8 cellular contexts compared by ENCODE assay signal in the genomic region with DNA sequence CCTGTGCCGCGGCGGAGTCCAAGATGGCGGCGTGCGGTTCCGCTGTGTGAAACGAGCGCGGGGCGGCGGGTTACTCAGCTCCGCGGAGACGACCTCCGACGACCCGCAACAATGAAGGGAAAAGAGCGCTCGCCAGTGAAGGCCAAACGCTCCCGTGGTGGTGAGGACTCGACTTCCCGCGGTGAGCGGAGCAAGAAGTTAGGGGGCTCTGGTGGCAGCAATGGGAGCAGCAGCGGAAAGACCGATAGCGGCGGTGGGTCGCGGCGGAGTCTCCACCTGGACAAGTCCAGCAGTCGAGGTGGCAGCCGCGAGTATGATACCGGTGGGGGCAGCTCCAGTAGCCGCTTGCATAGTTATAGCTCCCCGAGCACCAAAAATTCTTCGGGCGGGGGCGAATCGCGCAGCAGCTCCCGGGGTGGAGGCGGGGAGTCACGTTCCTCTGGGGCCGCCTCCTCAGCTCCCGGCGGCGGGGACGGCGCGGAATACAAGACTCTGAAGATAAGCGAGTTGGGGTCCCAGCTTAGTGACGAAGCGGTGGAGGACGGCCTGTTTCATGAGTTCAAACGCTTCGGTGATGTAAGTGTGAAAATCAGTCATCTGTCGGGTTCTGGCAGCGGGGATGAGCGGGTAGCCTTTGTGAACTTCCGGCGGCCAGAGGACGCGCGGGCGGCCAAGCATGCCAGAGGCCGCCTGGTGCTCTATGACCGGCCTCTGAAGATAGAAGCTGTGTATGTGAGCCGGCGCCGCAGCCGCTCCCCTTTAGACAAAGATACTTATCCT. TPM values are rescaled to one million over a fixed set of nuclear protein-coding genes. Genes with fewer than 3 reads are reported as not detected.
DNase-seq lines count a peak whose midpoint lies in the region; ATAC-seq lines count a peak whose summit lies in the region.

No MANE protein-coding gene starts in this region.

- H3K4me2 ChIP-seq in BLaER1: peak overlapping the region; percentile 95
- H3K4me2 ChIP-seq in trophoblast cell (ENCODE audit: low read length): peak overlapping the region; percentile 88

- H3K18ac ChIP-seq in trophoblast cell (ENCODE audit: low read length): peak overlapping the region; percentile 94

- ATAC-seq in GM19455 (IDR thresholded peaks at IDR 0.05; ENCODE audit: unreplicated experiment): peak; percentile 0
- peak; percentile 1 for ATAC-seq in aorta (ENCODE audit: low FRiP score)

- H3K23ac ChIP-seq in trophoblast cell (ENCODE audit: low read length): no peak overlapping the region

- peak overlapping the region; percentile 91 for H2AFZ ChIP-seq in trophoblast cell (ENCODE audit: insufficient read depth, low read length, poor library complexity)

- H3K4me3 ChIP-seq in BLaER1: peak overlapping the region; percentile 79
- peak overlapping the region; percentile 91 for H3K4me3 ChIP-seq in trophoblast cell (ENCODE audit: low read depth, low read length)
- H3K4me3 ChIP-seq in aorta (ENCODE audit: low read length in 2 of 2): peak overlapping the region; percentile 78 to 95

- peak overlapping the region; percentile 92 for H2BK120ac ChIP-seq in trophoblast cell (ENCODE audit: insufficient read depth, low read length, poor library complexity)

- peaks cover 61% of the 10 kb centered on the region for H3K4me1 ChIP-seq in BLaER1
- H3K4me1 ChIP-seq in trophoblast cell (ENCODE audit: control insufficient read depth in 1 of 2, insufficient read depth in 2 of 2, low read length in 2 of 2): peaks cover 23 to 29% of the 10 kb centered on the region in 2 experiments
- H3K4me1 ChIP-seq in aorta (ENCODE audit: control insufficient read depth in 1 of 2, insufficient read depth in 2 of 2, low read length in 2 of 2): peaks cover 0 to 3% of the 10 kb centered on the region in 2 donors

- H3K27me3 ChIP-seq in BLaER1: no peaks in the 10 kb centered on the region
- H3K27me3 ChIP-seq in trophoblast cell (ENCODE audit: insufficient read depth, low read length): no peaks in the 10 kb centered on the region
- H3K27me3 ChIP-seq in aorta (ENCODE audit: control insufficient read depth in 1 of 2, insufficient read depth in 2 of 2, low read length in 1 of 2): no peaks in the 10 kb centered on the region

- peak overlapping the region; percentile 94 for H2BK5ac ChIP-seq in trophoblast cell (ENCODE audit: low read depth, low read length, poor library complexity)

- H3K9me3 ChIP-seq in BLaER1 (no peaks in the 10 kb centered on the region), trophoblast cell (ENCODE audit: insufficient read depth, low read depth, low read length) (no peaks in the 10 kb centered on the region), aorta (ENCODE audit: control insufficient read depth, low read length) (no peaks in the 10 kb centered on the region)

- peaks cover 35% of the 10 kb centered on the region for H3K79me2 ChIP-seq in trophoblast cell (ENCODE audit: control insufficient read depth, insufficient read depth, low read length, poor library complexity)

- H2AK5ac ChIP-seq in trophoblast cell (ENCODE audit: low read length): peak overlapping the region; percentile 89

- DNase-seq in NCI-H774 (lab: John Stamatoyannopoulos, UW) (peak; percentile 30), germinal center (ENCODE audit: low spot score) (peak; percentile 50), trophoblast cell (peak; percentile 47 to 53), aorta (peak in 1 of 2 donors; percentile 69), SK-N-DZ (ENCODE audit: low spot score) (no peak)
- DNase-seq in activated T-helper 9 cell treated with anti-CD3 and anti-CD28 coated beads, Interleukin-2, amount 50 U/mL, for 16 hours (ENCODE audit: low read depth): peak; percentile 37

- H3K79me1 ChIP-seq in trophoblast cell (ENCODE audit: low read length): peaks cover 21% of the 10 kb centered on the region

- H3K27ac ChIP-seq in BLaER1 (peak overlapping the region; percentile 97), trophoblast cell (ENCODE audit: low read depth, low read length) (peak overlapping the region; percentile 70), aorta (ENCODE audit: low read depth in 1 of 2, low read length in 2 of 2) (peak overlapping the region in 1 of 2 donors; percentile 72)

- H3K14ac ChIP-seq in trophoblast cell (ENCODE audit: low read length): peak overlapping the region; percentile 96

- H4K20me1 ChIP-seq in BLaER1: peaks cover 51% of the 10 kb centered on the region

- no CpG with 5 or more reads among the region's 75 CpGs for WGBS in trophoblast cell (ENCODE audit: extremely low coverage, insufficient coverage, insufficient read length)
- 0 to 1% methylated on average over 75 of the region's 75 CpGs for WGBS in aorta, 2 donors

- peak overlapping the region; percentile 97 for H4K91ac ChIP-seq in trophoblast cell (ENCODE audit: low read depth, low read length)

- peak overlapping the region; percentile 98 for H4K12ac ChIP-seq in trophoblast cell (ENCODE audit: low read depth, low read length)

- intact Hi-C loops in aorta (cut with DNase I): loop anchor here (2.0 to 5.0 kb wide), 3 partner anchors 51 to 68 kb away; a partner anchor contains a TSS

- peak overlapping the region; percentile 94 for H3K4ac ChIP-seq in trophoblast cell (ENCODE audit: low read depth, low read length)

- peaks cover 31% of the 10 kb centered on the region for H3K36me3 ChIP-seq in BLaER1
- H3K36me3 ChIP-seq in trophoblast cell (ENCODE audit: control insufficient read depth in 1 of 2, insufficient read depth in 2 of 2, low read length in 2 of 2): peaks cover 16% of the 10 kb centered on the region in 2 experiments
- H3K36me3 ChIP-seq in aorta (ENCODE audit: control insufficient read depth in 1 of 2, insufficient read depth in 2 of 2, low read length in 1 of 2): no peaks in the 10 kb centered on the region

- peak overlapping the region; percentile 31 for H2BK12ac ChIP-seq in trophoblast cell (ENCODE audit: low read length)

- peak overlapping the region; percentile 97 for H4K8ac ChIP-seq in trophoblast cell (ENCODE audit: low read depth, low read length)

- H3K9ac ChIP-seq in BLaER1 (peak overlapping the region; percentile 98), trophoblast cell (ENCODE audit: low read length) (peak overlapping the region; percentile 90)

RNA-seq across cellular contexts. Expression of a gene that starts 0.4 kb away (rescaled TPM):
- 11.4 and 11.5 TPM in 2 replicates for polyA plus RNA-seq in trophoblast cell (2013)
- total RNA-seq in aorta: 10 to 100 TPM; 18.7 to 22.5 TPM
- 1 to 10 TPM in 1 of 2 donors, under 1 TPM in 1; 0.38 to 2.8 TPM for polyA plus RNA-seq in aorta
- polyA plus RNA-seq in SK-N-DZ (2014; cell fraction: cytosol; rRNA removed): 12.3 and 18.1 TPM in 2 replicates
- 14.0 and 14.1 TPM in 2 replicates for polyA plus RNA-seq in SK-N-DZ (2014; cell fraction: nucleus; rRNA removed)

RNA-seq across cellular contexts. Expression of a gene that starts 51.2 kb away (rescaled TPM):
- 3.6 and 3.7 TPM in 2 replicates for polyA plus RNA-seq in trophoblast cell (2013)
- 10 to 100 TPM; 18.5 to 23.2 TPM for total RNA-seq in aorta
- 10 to 100 TPM; 11.5 to 19.1 TPM for polyA plus RNA-seq in aorta
- polyA plus RNA-seq in SK-N-DZ (2014; cell fraction: cytosol; rRNA removed): 0.09 and 0.23 TPM in 2 replicates
- polyA plus RNA-seq in SK-N-DZ (2014; cell fraction: nucleus; rRNA removed): 0.33 and 0.59 TPM in 2 replicates
